Comparison of ENCODE assay signal across 8 cellular contexts in the genomic region with DNA sequence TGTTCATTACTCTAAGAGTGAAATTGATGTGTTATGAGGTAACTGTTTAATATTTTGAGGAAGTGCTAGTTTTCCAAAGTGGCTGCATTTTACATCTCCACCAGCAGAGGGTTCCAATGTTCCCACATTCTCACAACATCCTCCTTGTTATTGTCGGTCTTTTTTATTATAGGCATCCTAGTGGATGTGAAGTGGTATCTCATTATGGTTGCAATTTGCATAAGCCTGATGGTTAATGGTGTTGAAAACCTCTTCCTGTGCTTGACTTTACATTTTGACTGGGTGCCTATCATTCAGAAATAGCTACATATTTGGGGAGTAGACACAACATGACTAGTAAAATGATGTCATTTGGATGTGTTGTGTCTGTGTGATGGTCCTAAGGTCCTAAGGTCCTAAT.
DNase-seq lines count a peak whose midpoint lies in the region; ATAC-seq and TF ChIP-seq lines count a peak whose summit lies in the region.

No MANE protein-coding gene starts in this region.

- H4K20me1 ChIP-seq in PC-9 (ENCODE audit: insufficient read depth) (no peaks in the 10 kb centered on the region), fibroblast of lung (ENCODE audit: control insufficient read depth, extremely low read depth, insufficient read depth, low read length) (no peaks in the 10 kb centered on the region)

- H3K4me1 ChIP-seq in PC-9 (replicated peaks; ENCODE audit: insufficient read depth) (no peaks in the 10 kb centered on the region), fibroblast of lung (ENCODE audit: control insufficient read depth, extremely low read depth, insufficient read depth, low read length) (no peaks in the 10 kb centered on the region)

- H3K9ac ChIP-seq in fibroblast of lung (ENCODE audit: insufficient read depth, low read length) = no peak overlapping the region

- peak; percentile 92 for TF ChIP-seq CTCF in PC-9 (conservative IDR thresholded peaks at IDR 0.05)
- TF ChIP-seq CTCF in fibroblast of lung (conservative IDR thresholded peaks at IDR 0.05 in 1 of 2, IDR thresholded peaks at IDR 0.05 in 1 of 2; ENCODE audit: low read depth in 1 of 2, low read length in 2 of 2) = peak; percentile 60 to 70

- H3K27ac ChIP-seq in PC-9 (no peak overlapping the region), fibroblast of lung (ENCODE audit: insufficient read depth, low read length) (no peak overlapping the region)

- DNase-seq in NCI-H1092 treated with DMSO at 0.1 percent for 48 hours (lab: John Stamatoyannopoulos, UW) (peak; percentile 28), NCI-H1092 (lab: John Stamatoyannopoulos, UW) (no peak), HS-27A (ENCODE audit: low read depth) (peak; percentile 43), PC-9 (peak; percentile 35 to 43), fibroblast of lung (ENCODE audit: low read depth in 2 of 2) (peak; percentile 20 to 26), superior temporal gyrus (ENCODE audit: extremely low spot score) (peak; percentile 37), C1 segment of cervical spinal cord (lab: John Stamatoyannopoulos, UW) (no peak)

- intact Hi-C loops in PC-9 (cut with micrococcal nuclease; ENCODE audit: unreplicated experiment) = loop anchor here (1.0 to 10.0 kb wide), 3 partner anchors 90 to 822 kb away; no protein-coding TSS in a partner anchor

- H3K36me3 ChIP-seq in PC-9 (ENCODE audit: low read depth) (no peaks in the 10 kb centered on the region), fibroblast of lung (ENCODE audit: control insufficient read depth, insufficient read depth, low read length) (no peaks in the 10 kb centered on the region)

- H3K9me2 ChIP-seq in PC-9 (ENCODE audit: insufficient read depth) = no peaks in the 10 kb centered on the region

- CTCF ChIA-PET in PC-9 (lab: Charles Lee) = interaction anchor here (1.0 kb wide), 1 partner anchor 90 kb away, joined by 3 read pairs; no protein-coding TSS in a partner anchor

- H3F3A ChIP-seq in PC-9 (ENCODE audit: insufficient read depth, low read depth) = no peaks in the 10 kb centered on the region

- peak; percentile 86 for ATAC-seq in GM21528 (IDR thresholded peaks at IDR 0.05; ENCODE audit: low FRiP score, unreplicated experiment)

- no peak overlapping the region for H2AFZ ChIP-seq in PC-9
- H2AFZ ChIP-seq in fibroblast of lung (ENCODE audit: low read length) = no peak overlapping the region

- H3K4me3 ChIP-seq in PC-9 = no peak overlapping the region
- H3K4me3 ChIP-seq in fibroblast of lung (replicated peaks in 1 of 4; ENCODE audit: control extremely low read depth in 1 of 4, insufficient read depth in 1 of 4, low read depth in 3 of 4, low read length in 4 of 4) = no peak overlapping the region

- no peak overlapping the region for H3K4me2 ChIP-seq in PC-9
- no peak overlapping the region for H3K4me2 ChIP-seq in fibroblast of lung (ENCODE audit: extremely low read depth, insufficient read depth, low read length)

- H3K27me3 ChIP-seq in PC-9 (ENCODE audit: insufficient read depth, low read depth) = no peaks in the 10 kb centered on the region
- H3K27me3 ChIP-seq in fibroblast of lung (ENCODE audit: control insufficient read depth, insufficient read depth, low read length) = no peaks in the 10 kb centered on the region

- H3K9me3 ChIP-seq in PC-9 (ENCODE audit: insufficient read depth, low read depth) (no peaks in the 10 kb centered on the region), fibroblast of lung (ENCODE audit: control insufficient read depth, insufficient read depth, low read depth, low read length) (no peaks in the 10 kb centered on the region)

- H3K79me2 ChIP-seq in PC-9 (ENCODE audit: low read depth) (no peaks in the 10 kb centered on the region), fibroblast of lung (ENCODE audit: control insufficient read depth, insufficient read depth, low read length) (no peaks in the 10 kb centered on the region)

- BruUV-seq in PC-9 (replicated peaks; lab: Mats Ljungman, UMichigan) = no TSS peak

- POLR2A ChIA-PET in PC-9 (lab: Charles Lee; ENCODE audit: unreplicated experiment) = no interaction called here

Comparison
In these comparisons a context has a peak if more than half of its experiments do, and no peak if none do; other contexts are left out.
1. DNase-seq: peak in NCI-H1092 treated with DMSO at 0.1 percent for 48 hours (single experiment), HS-27A (single experiment), PC-9 (2 of 2), fibroblast of lung (2 of 2) and superior temporal gyrus (single experiment); none in NCI-H1092 (single experiment) and C1 segment of cervical spinal cord (0 of 14).